23 cellular contexts compared by ENCODE assay signal in the genomic region with DNA sequence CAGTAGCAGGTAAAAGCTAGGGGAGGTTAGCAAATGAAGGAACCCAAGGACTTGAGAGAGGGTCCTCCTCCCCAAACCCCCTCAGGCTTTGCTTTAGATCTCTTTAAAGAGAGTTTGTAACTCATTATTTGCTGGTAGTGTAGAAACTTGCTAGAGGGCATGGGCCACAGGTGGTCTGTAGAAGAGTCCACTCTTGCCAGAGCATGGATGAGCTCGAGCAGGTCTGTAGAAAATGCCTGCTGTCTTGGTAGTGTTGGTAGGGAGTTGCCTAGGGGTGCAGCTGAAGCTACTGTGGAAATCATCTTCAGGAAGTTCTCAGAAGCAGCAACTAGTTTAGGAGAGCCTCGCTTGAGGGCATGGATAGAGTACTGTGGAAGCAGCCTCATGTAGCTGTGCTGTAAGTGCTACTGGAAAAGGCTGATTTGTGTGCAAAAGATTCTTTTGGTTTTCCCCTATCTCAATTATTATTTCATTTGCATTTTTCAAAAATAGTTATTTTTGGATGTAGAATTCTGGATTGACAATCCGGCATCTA.
"Had no signal": no experiment of that assay in that cellular context is flagged by ENCODE, and none has a peak within 500 bp of the region (broad histone marks: within the 10 kb centered on the region; RNA-seq: fewer than 3 reads in every experiment).

No MANE protein-coding gene starts in this region.

- H3K27ac ChIP-seq: body of pancreas, pancreas, psoas muscle, tibial artery had no signal

- H3K36me3 ChIP-seq: pancreas had no signal

- H3K4me3 ChIP-seq: body of pancreas, pancreas, psoas muscle, tibial artery had no signal

- H3K4me1 ChIP-seq: body of pancreas, pancreas, tibial artery had no signal

- H3K9me3 ChIP-seq: body of pancreas, pancreas had no signal

- DNase-seq: activated CD4-positive, alpha-beta memory T cell treated with anti-CD3 and anti-CD28 coated beads for 36 hours; activated CD4-positive, alpha-beta T cell treated with anti-CD3 and anti-CD28 coated beads for 48 hours; activated effector memory CD4-positive, alpha-beta T cell treated with Interleukin-2 at 50 U/mL for 16 hours; activated naive CD4-positive, alpha-beta T cell treated with anti-CD3 and anti-CD28 coated beads for 36 hours; activated naive CD8-positive, alpha-beta T cell treated with anti-CD3 and anti-CD28 coated beads, Interleukin-2, amount 50 U/mL, for 24 hours; activated T-cell treated with anti-CD3 and anti-CD28 coated beads, Interleukin-2, amount 50 U/mL, for 72 hours; body of pancreas; dermis blood vessel endothelial cell; effector memory CD4-positive, alpha-beta T cell; foreskin melanocyte; glutamatergic neuron; hippocampal formation; left ventricle myocardium superior; pancreas; psoas muscle; right cardiac atrium; stimulated activated CD4-positive, alpha-beta T cell treated with anti-CD3 and anti-CD28 coated beads, Interleukin-12 subunit alpha, Interleukin-12 subunit beta, amount 100 ng/mL, for 4 hours; substantia nigra; T1000; tibial artery had no signal

- ATAC-seq: activated naive CD8-positive, alpha-beta T cell treated with anti-CD3 and anti-CD28 coated beads, Interleukin-2, amount 50 U/mL, for 24 hours; activated T-cell treated with anti-CD3 and anti-CD28 coated beads, Interleukin-2, amount 50 U/mL, for 72 hours; body of pancreas; esophagus mucosa; left ventricle myocardium superior; pancreas; right cardiac atrium had no signal

- FAIRE-seq: endothelial cell of umbilical vein, islet of Langerhans, pancreas had no signal

- H3K27me3 ChIP-seq: body of pancreas, pancreas, tibial artery had no signal
